In the genomic region with DNA sequence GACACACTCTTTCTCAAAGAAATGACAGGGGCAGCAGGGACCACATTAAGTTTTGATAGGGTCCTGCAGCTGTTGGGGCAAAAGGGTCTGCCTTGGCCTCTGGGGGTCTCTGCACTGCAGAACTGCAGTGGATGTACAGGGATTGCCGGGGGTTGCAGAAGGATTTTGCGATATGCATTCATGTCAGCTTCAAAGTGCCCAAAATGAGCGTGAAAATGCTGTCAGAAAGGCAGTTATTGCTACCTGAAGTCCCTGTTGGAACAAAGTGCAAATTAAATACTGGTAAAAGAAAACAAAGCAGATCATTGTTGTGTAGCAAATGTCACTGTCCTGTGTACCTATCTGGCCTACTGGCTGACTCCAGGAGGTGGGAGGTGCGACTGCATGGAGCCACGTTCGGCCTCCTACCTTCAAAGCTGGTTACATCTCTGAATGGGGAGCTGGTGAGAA, we compare ENCODE assay signal across 1 cellular context.
A peak's percentile ranks its signal among the peaks of the same experiment; 100 is the strongest.
TF ChIP-seq lines count a peak whose summit lies in the region.

No MANE protein-coding gene starts in this region.

TF ChIP-seq in HepG2, 621 proteins besides CTCF, POLR2A, EP300 and RAD21 (continued from another document and continues in another):
- TF ChIP-seq ZNF280D (CRISPR knock-in tag; IDR thresholded peaks at IDR 0.05) (no peak), ZNF350 (CRISPR knock-in tag; IDR thresholded peaks at IDR 0.05; ENCODE audit: borderline replicate concordance, low read depth) (peak; percentile 58; the same call in 1 of the 2 replicates), POLR2G (IDR thresholded peaks at IDR 0.05; ENCODE audit: low read depth, low read length) (peak; percentile 53), SALL1 (CRISPR knock-in tag; IDR thresholded peaks at IDR 0.05) (no peak; the same call in 1 of the 2 replicates), ZNF589 (CRISPR knock-in tag; conservative IDR thresholded peaks at IDR 0.05) (0 out of 2 replicates have a peak, but pooled peaks have one; percentile 17), PAF1 (CRISPR knock-in tag; IDR thresholded peaks at IDR 0.05) (no peak), NCOA1 (CRISPR knock-in tag; IDR thresholded peaks at IDR 0.05) (peak; percentile 57; the same call in 1 of the 2 replicates), MTF2 (CRISPR knock-in tag; IDR thresholded peaks at IDR 0.05; ENCODE audit: borderline replicate concordance) (peak; percentile 61; the same call in 1 of the 2 replicates), ZNF644 (CRISPR knock-in tag; IDR thresholded peaks at IDR 0.05; ENCODE audit: low read depth) (0 out of 2 replicates have a peak, but pooled peaks have one; percentile 33), ZFX (CRISPR knock-in tag; IDR thresholded peaks at IDR 0.05; ENCODE audit: low read depth) (peak; percentile 80), ZNF510 (CRISPR knock-in tag; IDR thresholded peaks at IDR 0.05; ENCODE audit: low read depth) (peak; percentile 48; the same call in 1 of the 2 replicates), YEATS4 (CRISPR knock-in tag; IDR thresholded peaks at IDR 0.05; ENCODE audit: borderline replicate concordance) (peak; percentile 42; the same call in 1 of the 2 replicates), NBN (conservative IDR thresholded peaks at IDR 0.05) (no peak), RFXAP (CRISPR knock-in tag; IDR thresholded peaks at IDR 0.05; ENCODE audit: borderline replicate concordance) (peak; percentile 35; the same call in 1 of the 2 replicates), HCFC1 (IDR thresholded peaks at IDR 0.05; ENCODE audit: low read depth, low read length) (no peak), TP53 (CRISPR knock-in tag; conservative IDR thresholded peaks at IDR 0.05) (0 out of 2 replicates have a peak, but pooled peaks have one; percentile 14), MXD4 (CRISPR knock-in tag; IDR thresholded peaks at IDR 0.05) (no peak), JARID2 (CRISPR knock-in tag; IDR thresholded peaks at IDR 0.05; ENCODE audit: insufficient replicate concordance) (no peak), FOXA1 (IDR thresholded peaks at IDR 0.05) (no peak), FOXA1 (CRISPR knock-in tag; IDR thresholded peaks at IDR 0.05) (peak; percentile 70), GTF2F1 (IDR thresholded peaks at IDR 0.05; ENCODE audit: low read length) (no peak), ZNF335 (CRISPR knock-in tag; IDR thresholded peaks at IDR 0.05) (no peak), ZNF678 (CRISPR knock-in tag; IDR thresholded peaks at IDR 0.05) (peak; percentile 55; the same call in 1 of the 2 replicates), MAZ (IDR thresholded peaks at IDR 0.05; ENCODE audit: borderline replicate concordance, low read depth, low read length) (no peak), MAZ (CRISPR knock-in tag; IDR thresholded peaks at IDR 0.05; ENCODE audit: low read depth) (0 out of 2 replicates have a peak, but pooled peaks have one; percentile 37), NR2C2 (CRISPR knock-in tag; IDR thresholded peaks at IDR 0.05; ENCODE audit: borderline replicate concordance) (peak; percentile 78; the same call in 1 of the 2 replicates), ZNF614 (CRISPR knock-in tag; IDR thresholded peaks at IDR 0.05; ENCODE audit: borderline replicate concordance) (no peak), TCF7 (IDR thresholded peaks at IDR 0.05; ENCODE audit: low read depth) (0 out of 2 replicates have a peak, but pooled peaks have one; percentile 6), ZNF484 (CRISPR knock-in tag; IDR thresholded peaks at IDR 0.05; ENCODE audit: borderline replicate concordance, low read depth) (peak; percentile 61; the same call in 1 of the 2 replicates), ZMYM2 (CRISPR knock-in tag; IDR thresholded peaks at IDR 0.05) (0 out of 2 replicates have a peak, but pooled peaks have one; percentile 51), FOXO1 (CRISPR knock-in tag; IDR thresholded peaks at IDR 0.05) (0 out of 2 replicates have a peak, but pooled peaks have one; percentile 31)
- TF ChIP-seq, protein P1, sequence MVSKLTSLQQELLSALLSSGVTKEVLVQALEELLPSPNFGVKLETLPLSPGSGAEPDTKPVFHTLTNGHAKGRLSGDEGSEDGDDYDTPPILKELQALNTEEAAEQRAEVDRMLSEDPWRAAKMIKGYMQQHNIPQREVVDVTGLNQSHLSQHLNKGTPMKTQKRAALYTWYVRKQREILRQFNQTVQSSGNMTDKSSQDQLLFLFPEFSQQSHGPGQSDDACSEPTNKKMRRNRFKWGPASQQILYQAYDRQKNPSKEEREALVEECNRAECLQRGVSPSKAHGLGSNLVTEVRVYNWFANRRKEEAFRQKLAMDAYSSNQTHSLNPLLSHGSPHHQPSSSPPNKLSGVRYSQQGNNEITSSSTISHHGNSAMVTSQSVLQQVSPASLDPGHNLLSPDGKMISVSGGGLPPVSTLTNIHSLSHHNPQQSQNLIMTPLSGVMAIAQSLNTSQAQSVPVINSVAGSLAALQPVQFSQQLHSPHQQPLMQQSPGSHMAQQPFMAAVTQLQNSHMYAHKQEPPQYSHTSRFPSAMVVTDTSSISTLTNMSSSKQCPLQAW (CRISPR knock-in tag; IDR thresholded peaks at IDR 0.05): no peak
- TF ChIP-seq, protein P2, sequence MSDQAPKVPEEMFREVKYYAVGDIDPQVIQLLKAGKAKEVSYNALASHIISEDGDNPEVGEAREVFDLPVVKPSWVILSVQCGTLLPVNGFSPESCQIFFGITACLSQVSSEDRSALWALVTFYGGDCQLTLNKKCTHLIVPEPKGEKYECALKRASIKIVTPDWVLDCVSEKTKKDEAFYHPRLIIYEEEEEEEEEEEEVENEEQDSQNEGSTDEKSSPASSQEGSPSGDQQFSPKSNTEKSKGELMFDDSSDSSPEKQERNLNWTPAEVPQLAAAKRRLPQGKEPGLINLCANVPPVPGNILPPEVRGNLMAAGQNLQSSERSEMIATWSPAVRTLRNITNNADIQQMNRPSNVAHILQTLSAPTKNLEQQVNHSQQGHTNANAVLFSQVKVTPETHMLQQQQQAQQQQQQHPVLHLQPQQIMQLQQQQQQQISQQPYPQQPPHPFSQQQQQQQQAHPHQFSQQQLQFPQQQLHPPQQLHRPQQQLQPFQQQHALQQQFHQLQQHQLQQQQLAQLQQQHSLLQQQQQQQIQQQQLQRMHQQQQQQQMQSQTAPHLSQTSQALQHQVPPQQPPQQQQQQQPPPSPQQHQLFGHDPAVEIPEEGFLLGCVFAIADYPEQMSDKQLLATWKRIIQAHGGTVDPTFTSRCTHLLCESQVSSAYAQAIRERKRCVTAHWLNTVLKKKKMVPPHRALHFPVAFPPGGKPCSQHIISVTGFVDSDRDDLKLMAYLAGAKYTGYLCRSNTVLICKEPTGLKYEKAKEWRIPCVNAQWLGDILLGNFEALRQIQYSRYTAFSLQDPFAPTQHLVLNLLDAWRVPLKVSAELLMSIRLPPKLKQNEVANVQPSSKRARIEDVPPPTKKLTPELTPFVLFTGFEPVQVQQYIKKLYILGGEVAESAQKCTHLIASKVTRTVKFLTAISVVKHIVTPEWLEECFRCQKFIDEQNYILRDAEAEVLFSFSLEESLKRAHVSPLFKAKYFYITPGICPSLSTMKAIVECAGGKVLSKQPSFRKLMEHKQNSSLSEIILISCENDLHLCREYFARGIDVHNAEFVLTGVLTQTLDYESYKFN (CRISPR knock-in tag; conservative IDR thresholded peaks at IDR 0.05): peak; percentile 12; the same call in 1 of the 2 replicates
- TF ChIP-seq, protein P3, sequence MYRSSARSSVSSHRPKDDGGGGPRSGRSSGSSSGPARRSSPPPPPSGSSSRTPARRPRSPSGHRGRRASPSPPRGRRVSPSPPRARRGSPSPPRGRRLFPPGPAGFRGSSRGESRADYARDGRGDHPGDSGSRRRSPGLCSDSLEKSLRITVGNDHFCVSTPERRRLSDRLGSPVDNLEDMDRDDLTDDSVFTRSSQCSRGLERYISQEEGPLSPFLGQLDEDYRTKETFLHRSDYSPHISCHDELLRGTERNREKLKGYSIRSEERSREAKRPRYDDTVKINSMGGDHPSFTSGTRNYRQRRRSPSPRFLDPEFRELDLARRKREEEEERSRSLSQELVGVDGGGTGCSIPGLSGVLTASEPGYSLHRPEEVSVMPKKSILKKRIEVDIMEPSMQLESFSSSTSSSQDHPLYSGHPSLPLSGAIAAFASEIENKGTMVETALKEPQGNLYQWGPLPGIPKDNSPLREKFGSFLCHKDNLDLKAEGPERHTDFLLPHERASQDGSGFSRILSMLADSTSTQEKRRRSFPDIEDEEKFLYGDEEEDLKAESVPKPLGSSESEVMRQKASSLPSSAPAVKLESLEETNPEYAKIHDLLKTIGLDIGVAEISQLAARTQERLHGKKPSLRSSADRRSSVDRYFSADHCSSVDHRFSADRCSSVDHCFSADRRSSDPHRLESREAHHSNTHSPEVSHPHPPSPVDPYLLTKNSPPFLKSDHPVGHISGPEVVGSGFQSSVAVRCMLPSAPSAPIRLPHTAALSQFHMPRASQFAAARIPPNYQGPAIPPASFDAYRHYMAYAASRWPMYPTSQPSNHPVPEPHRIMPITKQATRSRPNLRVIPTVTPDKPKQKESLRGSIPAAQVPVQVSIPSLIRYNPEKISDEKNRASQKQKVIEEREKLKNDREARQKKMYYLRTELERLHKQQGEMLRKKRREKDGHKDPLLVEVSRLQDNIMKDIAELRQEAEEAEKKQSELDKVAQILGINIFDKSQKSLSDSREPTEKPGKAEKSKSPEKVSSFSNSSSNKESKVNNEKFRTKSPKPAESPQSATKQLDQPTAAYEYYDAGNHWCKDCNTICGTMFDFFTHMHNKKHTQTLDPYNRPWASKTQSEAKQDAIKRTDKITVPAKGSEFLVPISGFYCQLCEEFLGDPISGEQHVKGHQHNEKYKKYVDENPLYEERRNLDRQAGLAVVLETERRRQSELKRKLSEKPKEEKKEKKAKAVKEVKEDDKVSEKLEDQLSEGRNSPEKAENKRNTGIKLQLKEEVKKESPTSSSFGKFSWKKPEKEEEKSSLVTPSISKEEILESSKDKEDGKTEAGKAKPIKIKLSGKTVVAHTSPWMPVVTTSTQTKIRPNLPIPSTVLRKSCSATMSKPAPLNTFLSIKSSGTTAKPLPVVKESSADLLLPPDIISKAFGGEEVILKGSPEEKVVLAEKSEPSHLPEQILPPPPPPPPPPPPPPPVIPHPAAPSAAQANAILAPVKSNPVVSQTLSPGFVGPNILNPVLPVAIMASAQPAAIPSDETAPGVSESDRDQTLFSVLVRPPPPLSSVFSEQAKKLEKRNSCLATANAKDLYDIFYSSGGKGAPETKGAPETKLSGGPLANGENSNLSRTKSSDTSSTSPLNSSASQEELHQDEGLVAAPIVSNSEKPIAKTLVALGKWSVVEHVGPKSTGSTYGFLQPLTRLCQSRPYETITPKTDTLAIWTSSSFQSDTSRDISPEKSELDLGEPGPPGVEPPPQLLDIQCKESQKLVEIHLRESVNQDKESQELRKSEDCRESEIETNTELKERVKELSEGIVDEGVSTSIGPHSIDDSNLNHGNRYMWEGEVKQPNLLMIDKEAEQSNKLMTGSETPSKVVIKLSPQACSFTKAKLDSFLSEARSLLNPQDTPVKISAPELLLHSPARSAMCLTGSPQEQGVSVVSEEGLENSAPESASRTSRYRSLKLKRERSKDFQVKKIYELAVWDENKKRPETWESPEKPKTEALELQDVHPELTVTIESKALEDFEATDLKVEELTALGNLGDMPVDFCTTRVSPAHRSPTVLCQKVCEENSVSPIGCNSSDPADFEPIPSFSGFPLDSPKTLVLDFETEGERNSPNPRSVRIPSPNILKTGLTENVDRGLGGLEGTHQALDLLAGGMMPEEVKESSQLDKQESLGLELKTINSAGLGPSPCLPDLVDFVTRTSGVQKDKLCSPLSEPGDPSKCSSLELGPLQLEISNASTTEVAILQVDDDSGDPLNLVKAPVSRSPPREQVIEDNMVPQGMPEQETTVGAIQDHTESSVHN (CRISPR knock-in tag; IDR thresholded peaks at IDR 0.05): peak; percentile 90; the same call in 1 of the 2 replicates
- TF ChIP-seq, protein P4, sequence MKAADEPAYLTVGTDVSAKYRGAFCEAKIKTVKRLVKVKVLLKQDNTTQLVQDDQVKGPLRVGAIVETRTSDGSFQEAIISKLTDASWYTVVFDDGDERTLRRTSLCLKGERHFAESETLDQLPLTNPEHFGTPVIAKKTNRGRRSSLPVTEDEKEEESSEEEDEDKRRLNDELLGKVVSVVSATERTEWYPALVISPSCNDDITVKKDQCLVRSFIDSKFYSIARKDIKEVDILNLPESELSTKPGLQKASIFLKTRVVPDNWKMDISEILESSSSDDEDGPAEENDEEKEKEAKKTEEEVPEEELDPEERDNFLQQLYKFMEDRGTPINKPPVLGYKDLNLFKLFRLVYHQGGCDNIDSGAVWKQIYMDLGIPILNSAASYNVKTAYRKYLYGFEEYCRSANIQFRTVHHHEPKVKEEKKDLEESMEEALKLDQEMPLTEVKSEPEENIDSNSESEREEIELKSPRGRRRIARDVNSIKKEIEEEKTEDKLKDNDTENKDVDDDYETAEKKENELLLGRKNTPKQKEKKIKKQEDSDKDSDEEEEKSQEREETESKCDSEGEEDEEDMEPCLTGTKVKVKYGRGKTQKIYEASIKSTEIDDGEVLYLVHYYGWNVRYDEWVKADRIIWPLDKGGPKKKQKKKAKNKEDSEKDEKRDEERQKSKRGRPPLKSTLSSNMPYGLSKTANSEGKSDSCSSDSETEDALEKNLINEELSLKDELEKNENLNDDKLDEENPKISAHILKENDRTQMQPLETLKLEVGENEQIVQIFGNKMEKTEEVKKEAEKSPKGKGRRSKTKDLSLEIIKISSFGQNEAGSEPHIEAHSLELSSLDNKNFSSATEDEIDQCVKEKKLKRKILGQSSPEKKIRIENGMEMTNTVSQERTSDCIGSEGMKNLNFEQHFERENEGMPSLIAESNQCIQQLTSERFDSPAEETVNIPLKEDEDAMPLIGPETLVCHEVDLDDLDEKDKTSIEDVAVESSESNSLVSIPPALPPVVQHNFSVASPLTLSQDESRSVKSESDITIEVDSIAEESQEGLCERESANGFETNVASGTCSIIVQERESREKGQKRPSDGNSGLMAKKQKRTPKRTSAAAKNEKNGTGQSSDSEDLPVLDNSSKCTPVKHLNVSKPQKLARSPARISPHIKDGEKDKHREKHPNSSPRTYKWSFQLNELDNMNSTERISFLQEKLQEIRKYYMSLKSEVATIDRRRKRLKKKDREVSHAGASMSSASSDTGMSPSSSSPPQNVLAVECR (CRISPR knock-in tag; IDR thresholded peaks at IDR 0.05; ENCODE audit: borderline replicate concordance): peak; percentile 39; the same call in 1 of the 2 replicates
- TF ChIP-seq, protein P5, sequence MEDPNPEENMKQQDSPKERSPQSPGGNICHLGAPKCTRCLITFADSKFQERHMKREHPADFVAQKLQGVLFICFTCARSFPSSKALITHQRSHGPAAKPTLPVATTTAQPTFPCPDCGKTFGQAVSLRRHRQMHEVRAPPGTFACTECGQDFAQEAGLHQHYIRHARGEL (CRISPR knock-in tag; IDR thresholded peaks at IDR 0.05): peak; percentile 85; the same call in 1 of the 2 replicates
